7 cellular contexts compared by ENCODE assay signal in genomic region chr16:51151951-51152663, GRCh38. TPM values are rescaled to one million over a fixed set of nuclear protein-coding genes. Genes with fewer than 3 reads are reported as not detected.
A peak's percentile ranks its signal among the peaks of the same experiment; 100 is the strongest.
DNase-seq lines count a peak whose midpoint lies in the region; ATAC-seq and TF ChIP-seq lines count a peak whose summit lies in the region.

No MANE protein-coding gene starts in this region.

- no peaks in the 10 kb centered on the region for H3K9me3 ChIP-seq in hepatocyte (ENCODE audit: low read depth)
- no peaks in the 10 kb centered on the region for H3K9me3 ChIP-seq in sigmoid colon
- H3K9me3 ChIP-seq in adrenal gland (replicated peaks in 1 of 3), result no peaks in the 10 kb centered on the region

- H3K4me1 ChIP-seq in hepatocyte (ENCODE audit: insufficient read depth) (peaks cover 15% of the 10 kb centered on the region), sigmoid colon (peaks cover 0 to 59% (median 50%) of the 10 kb centered on the region in 4 donors), adrenal gland (replicated peaks in 1 of 2) (peaks cover 12 to 32% of the 10 kb centered on the region in 2 donors)

- H3K27ac ChIP-seq in hepatocyte, result peak overlapping the region; percentile 97
- H3K27ac ChIP-seq in sigmoid colon, result no peak overlapping the region
- no peak overlapping the region for H3K27ac ChIP-seq in adrenal gland

- intact Hi-C loops in sigmoid colon (cut with DNase I) (no loop called here), adrenal gland (cut with DNase I) (no loop called here)

- H3K4me2 ChIP-seq in hepatocyte, result peak overlapping the region; percentile 82

- TF ChIP-seq CTCF in WI38 (IDR thresholded peaks at IDR 0.05; ENCODE audit: low read depth, low read length) (no peak), hepatocyte (IDR thresholded peaks at IDR 0.05; ENCODE audit: poor library complexity) (no peak), sigmoid colon (IDR thresholded peaks at IDR 0.05) (no peak), adrenal gland (IDR thresholded peaks at IDR 0.05) (no peak)

- H3K4me3 ChIP-seq in WI38 (ENCODE audit: low read depth, low read length), result peak overlapping the region; percentile 92
- peak overlapping the region; percentile 68 for H3K4me3 ChIP-seq in hepatocyte
- H3K4me3 ChIP-seq in sigmoid colon, result peak overlapping the region; percentile 0 to 52 (median 46)
- H3K4me3 ChIP-seq in adrenal gland, result peak overlapping the region in 1 of 4 donors; percentile 38

- peak overlapping the region; percentile 50 for H2AFZ ChIP-seq in hepatocyte

- no peaks in the 10 kb centered on the region for H4K20me1 ChIP-seq in hepatocyte (ENCODE audit: insufficient read depth, poor library complexity, severe bottlenecking)

- H3K79me2 ChIP-seq in hepatocyte, result peaks cover 42% of the 10 kb centered on the region

- ATAC-seq in HG03342 (IDR thresholded peaks at IDR 0.05; ENCODE audit: unreplicated experiment), result no peak

- no peaks in the 10 kb centered on the region for H3K9me2 ChIP-seq in hepatocyte (replicated peaks; ENCODE audit: insufficient read depth)

- TF ChIP-seq POLR2A in sigmoid colon (IDR thresholded peaks at IDR 0.05) (no peak), adrenal gland (IDR thresholded peaks at IDR 0.05) (no peak)

- H3K36me3 ChIP-seq in hepatocyte (replicated peaks; ENCODE audit: insufficient read depth, low read depth) (no peaks in the 10 kb centered on the region), sigmoid colon (no peaks in the 10 kb centered on the region), adrenal gland (replicated peaks in 1 of 2) (no peaks in the 10 kb centered on the region)

- DNase-seq in HT1080 (ENCODE audit: low read depth) (peak; percentile 84), hepatocyte (ENCODE audit: low spot score) (peak; percentile 85), sigmoid colon (no peak), OCI-M1 (lab: John Stamatoyannopoulos, UW) (no peak), adrenal gland (no peak)

- WGBS in hepatocyte (ENCODE audit: low lambda C conversion rate, missing lambda C conversion rate), result 2% methylated on average over 10 of the region's 57 CpGs
- 2 to 7% methylated on average over 57 of the region's 57 CpGs for WGBS in sigmoid colon, 2 donors
- 0 to 2% (median 1%) methylated on average over 7 to 57 of the region's 57 CpGs for WGBS in adrenal gland, 4 donors

- H3K27me3 ChIP-seq in hepatocyte (peaks cover 94% of the 10 kb centered on the region), sigmoid colon (peaks cover 54 to 96% (median 76%) of the 10 kb centered on the region in 3 donors), adrenal gland (peaks cover 86% of the 10 kb centered on the region)

- TF ChIP-seq EP300 in sigmoid colon (IDR thresholded peaks at IDR 0.05), result no peak

RNA-seq across cellular contexts. Expression of gene SALL1, which starts 1.0 kb away (rescaled TPM):
- 4.0 and 6.0 TPM in 2 replicates for total RNA-seq in HT1080 (2014; rRNA removed; shearing (Covaris generic))
- polyA plus RNA-seq in HT1080 (2015; cell fraction: cytosol; rRNA removed), result 5.2 and 6.0 TPM in 2 replicates
- 8.0 and 9.7 TPM in 2 replicates for polyA plus RNA-seq in HT1080 (2015; cell fraction: nucleus; rRNA removed)
- total RNA-seq in hepatocyte (4.7 and 5.4 TPM in 2 replicates), sigmoid colon (not detected), adrenal gland (under 1 TPM in 5 of 8 donors, not detected in 3; under 0.01 to 0.67 (median 0.15) TPM)
- polyA plus RNA-seq in hepatocyte (2.0 and 2.4 TPM in 2 replicates), sigmoid colon (under 1 TPM; 0.46 to 0.64 (median 0.60) TPM), adrenal gland (under 1 TPM in 2 of 3 donors, not detected in 1; 0.03 to 0.04 TPM)

Comparison
In these comparisons a context has a peak if more than half of its experiments do, and no peak if none do; other contexts are left out.
1. DNase-seq: peak in HT1080 (single experiment) and hepatocyte (single experiment); none in sigmoid colon (single experiment), OCI-M1 (single experiment) and adrenal gland (0 of 7).